ENCODE assay signal across 9 cellular contexts in the genomic region with DNA sequence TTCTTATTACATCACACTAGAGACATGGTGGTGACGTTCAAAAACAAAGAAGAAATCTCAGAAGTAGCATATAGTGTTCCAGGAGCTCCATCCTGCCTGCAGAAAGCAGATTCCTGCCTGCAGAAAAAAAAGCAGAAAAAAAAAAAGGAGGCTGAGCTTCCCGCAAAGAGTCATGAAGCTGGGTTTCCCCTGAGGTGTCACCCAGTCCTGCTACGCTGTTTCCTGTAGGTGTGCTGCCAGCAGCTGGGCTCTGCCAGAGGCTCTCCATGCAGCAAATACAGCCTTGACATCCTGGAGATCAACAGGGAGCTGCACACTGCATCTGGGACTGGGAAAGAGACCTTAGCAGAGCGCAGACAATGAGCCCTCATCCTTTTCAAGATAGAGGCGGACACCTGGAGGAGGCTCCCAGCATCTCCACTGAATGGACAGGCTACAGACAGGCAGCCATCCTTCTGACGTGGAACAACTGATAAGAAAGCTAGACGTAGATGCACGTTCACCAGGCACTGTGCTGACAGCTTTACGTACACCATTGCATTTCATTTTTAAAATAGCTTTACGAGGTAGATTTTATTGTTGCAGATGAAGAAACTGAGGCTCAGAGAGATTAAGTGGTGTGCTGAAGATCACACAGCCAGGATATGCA.
A peak's percentile ranks its signal among the peaks of the same experiment; 100 is the strongest.
DNase-seq lines count a peak whose midpoint lies in the region; ATAC-seq and TF ChIP-seq lines count a peak whose summit lies in the region.
"Had no signal": no experiment of that assay in that cellular context is flagged by ENCODE, and none has a peak within 500 bp of the region (broad histone marks: within the 10 kb centered on the region; RNA-seq: fewer than 3 reads in every experiment).

No MANE protein-coding gene starts in this region.

- no peak overlapping the region for H3K4me3 ChIP-seq in OCI-LY7 (ENCODE audit: low read depth, low read length, poor library complexity, severe bottlenecking)

- POLR2A ChIA-PET in OCI-LY7 (lab: Charles Lee): interaction anchor here (0.5 kb wide), 1 partner anchor 431 kb away, joined by 3 read pairs; no protein-coding TSS in a partner anchor

- H2AFZ ChIP-seq in OCI-LY7 (ENCODE audit: low read length): peak overlapping the region; percentile 30; the same call in 1 of the 2 replicates
- H2AFZ ChIP-seq: parathyroid adenoma had no signal

- H3K4me2 ChIP-seq in OCI-LY7 (ENCODE audit: low read length): peak overlapping the region; percentile 29; the same call in 1 of the 2 replicates

- no peak overlapping the region for H3K4me3 Mint-ChIP-seq in stimulated activated memory B cell treated with anti-CD40 and anti-IgM and Interleukin-4, amounts not matched to agents 10 μg/mL and 1 μg/mL and 100 μg/mL, for 72 hours
- no peak overlapping the region for H3K4me3 Mint-ChIP-seq in type B pancreatic cell

- H3K27me3 Mint-ChIP-seq in stimulated activated memory B cell treated with anti-CD40 and anti-IgM and Interleukin-4, amounts not matched to agents 10 μg/mL and 1 μg/mL and 100 μg/mL, for 72 hours: peaks cover 11% of the 10 kb centered on the region
- H3K27me3 Mint-ChIP-seq in type B pancreatic cell: no peaks in the 10 kb centered on the region

- CTCF ChIA-PET in OCI-LY7 (lab: Charles Lee; ENCODE audit: unreplicated experiment): interaction anchor here (0.5 kb wide), 2 partner anchors 58 to 352 kb away, joined by 3 read pairs; no protein-coding TSS in a partner anchor

- no peak overlapping the region for H3K27ac ChIP-seq in OCI-LY7 (ENCODE audit: low read depth, low read length, poor library complexity, severe bottlenecking)
- H3K27ac ChIP-seq in epithelial cell of prostate: no peak overlapping the region

- H3K36me3 ChIP-seq in OCI-LY7 (ENCODE audit: insufficient read depth, low read length): no peaks in the 10 kb centered on the region

- no peaks in the 10 kb centered on the region for H3K79me2 ChIP-seq in OCI-LY7 (ENCODE audit: insufficient read depth, low read depth, low read length)
- H3K79me2 ChIP-seq: parathyroid adenoma had no signal

- no peaks in the 10 kb centered on the region for H3K9me3 ChIP-seq in OCI-LY7 (ENCODE audit: low read length)

- peaks cover 44% of the 10 kb centered on the region for H3K4me1 Mint-ChIP-seq in stimulated activated memory B cell treated with anti-CD40 and anti-IgM and Interleukin-4, amounts not matched to agents 10 μg/mL and 1 μg/mL and 100 μg/mL, for 72 hours
- H3K4me1 Mint-ChIP-seq in type B pancreatic cell (ENCODE audit: unreplicated experiment): peaks cover 17% of the 10 kb centered on the region

- H3K4me1 ChIP-seq in OCI-LY7 (ENCODE audit: insufficient read depth, low read length, poor library complexity, severe bottlenecking): peaks cover 28% of the 10 kb centered on the region
- H3K4me1 ChIP-seq: parathyroid adenoma had no signal

- no peaks in the 10 kb centered on the region for H3K9me3 Mint-ChIP-seq in stimulated activated memory B cell treated with anti-CD40 and anti-IgM and Interleukin-4, amounts not matched to agents 10 μg/mL and 1 μg/mL and 100 μg/mL, for 72 hours
- H3K9me3 Mint-ChIP-seq in type B pancreatic cell: peaks cover 3% of the 10 kb centered on the region

- no peak for TF ChIP-seq CTCF in OCI-LY7 (conservative IDR thresholded peaks at IDR 0.05; ENCODE audit: low read length)
- TF ChIP-seq CTCF in GM20000 (IDR thresholded peaks at IDR 0.05; ENCODE audit: extremely low read depth, missing control alignments): no peak
- TF ChIP-seq CTCF in type B pancreatic cell (conservative IDR thresholded peaks at IDR 0.05): no peak

- intact Hi-C loops in OCI-LY7 (cut with micrococcal nuclease; ENCODE audit: unreplicated experiment): no loop called here

- DNase-seq in OCI-LY7 (ENCODE audit: low spot score): peak; percentile 37
- peak; percentile 24 for DNase-seq in activated T-cell treated with anti-CD3 and anti-CD28 coated beads for 1 hour (ENCODE audit: low read depth)
- peak; percentile 41 for DNase-seq in epithelial cell of prostate (ENCODE audit: low read depth, low spot score)
- peak; percentile 12 to 18 for DNase-seq in stimulated activated CD4-positive, alpha-beta T cell treated with anti-CD3 and anti-CD28 coated beads, Interleukin-1b, Interleukin-23, amount 100 ng/mL, for 4 hours (ENCODE audit: low read depth in 2 of 2)
- DNase-seq in GM20000 (ENCODE audit: low spot score): no peak
- no peak for DNase-seq in type B pancreatic cell (ENCODE audit: extremely low spot score, unreplicated experiment)

- no peak overlapping the region for H3K27ac Mint-ChIP-seq in stimulated activated memory B cell treated with anti-CD40 and anti-IgM and Interleukin-4, amounts not matched to agents 10 μg/mL and 1 μg/mL and 100 μg/mL, for 72 hours
- H3K27ac Mint-ChIP-seq in type B pancreatic cell: no peak overlapping the region

- no peaks in the 10 kb centered on the region for H3K36me3 Mint-ChIP-seq in stimulated activated memory B cell treated with anti-CD40 and anti-IgM and Interleukin-4, amounts not matched to agents 10 μg/mL and 1 μg/mL and 100 μg/mL, for 72 hours
- no peaks in the 10 kb centered on the region for H3K36me3 Mint-ChIP-seq in type B pancreatic cell

- no peaks in the 10 kb centered on the region for H4K20me1 ChIP-seq in OCI-LY7 (ENCODE audit: insufficient read depth, low read length)

- no peaks in the 10 kb centered on the region for H3K9me2 ChIP-seq in OCI-LY7 (ENCODE audit: insufficient read depth, low read length)

- ATAC-seq in stimulated activated memory B cell treated with anti-CD40 and anti-IgM and Interleukin-4, amounts not matched to agents 10 μg/mL and 1 μg/mL and 100 μg/mL, for 72 hours: no peak
- ATAC-seq in HG03571 (IDR thresholded peaks at IDR 0.05; ENCODE audit: unreplicated experiment): no peak

- BruUV-seq in OCI-LY7 (replicated peaks; lab: Mats Ljungman, UMichigan): no TSS peak

Comparison
In these comparisons a context has a peak if more than half of its experiments do, and no peak if none do; other contexts are left out.
1. DNase-seq: peak in OCI-LY7 (single experiment), activated T-cell treated with anti-CD3 and anti-CD28 coated beads for 1 hour (single experiment), epithelial cell of prostate (single experiment) and stimulated activated CD4-positive, alpha-beta T cell treated with anti-CD3 and anti-CD28 coated beads, Interleukin-1b, Interleukin-23, amount 100 ng/mL, for 4 hours (2 of 2); none in GM20000 (single experiment) and type B pancreatic cell (single experiment).